Comparison of ENCODE assay signal across 1 cellular context in genomic region chr2:179237209-179237946, GRCh38.
TF ChIP-seq lines count a peak whose summit lies in the region.

No MANE protein-coding gene starts in this region.

TF ChIP-seq in HCT116, 20 proteins besides CTCF, POLR2A, EP300 and RAD21:
- TF ChIP-seq ELF1 (IDR thresholded peaks at IDR 0.05; ENCODE audit: borderline replicate concordance, low read depth): no peak
- TF ChIP-seq FOSL1 (IDR thresholded peaks at IDR 0.05; ENCODE audit: low read depth): peak; percentile 6; the same call in 1 of the 2 replicates
- TF ChIP-seq TCF7L2 (IDR thresholded peaks at IDR 0.05; ENCODE audit: borderline replicate concordance, extremely low read depth, insufficient read depth, insufficient read length): peak; percentile 46
- TF ChIP-seq SP1 (IDR thresholded peaks at IDR 0.05; ENCODE audit: low read depth): 0 out of 2 replicates have a peak, but pooled peaks have one; percentile 30
- TF ChIP-seq SIN3A (IDR thresholded peaks at IDR 0.05; ENCODE audit: low read depth): no peak
- peak; percentile 75 for TF ChIP-seq SRF (IDR thresholded peaks at IDR 0.05; ENCODE audit: low read depth)
